8 cellular contexts compared by ENCODE assay signal in genomic region chr2:197500503-197501179, GRCh38. TPM values are rescaled to one million over a fixed set of nuclear protein-coding genes. Genes with fewer than 3 reads are reported as not detected.
DNase-seq lines count a peak whose midpoint lies in the region; ATAC-seq and TF ChIP-seq lines count a peak whose summit lies in the region.

No MANE protein-coding gene starts in this region.

- in situ Hi-C loops in HAP-1 (cut with MboI; ENCODE audit: low sequenced_read_pairs): no loop called here

- peaks cover 36% of the 10 kb centered on the region for H3K4me1 Mint-ChIP-seq in dendritic cell treated with granulocyte-macrophage colony-stimulating factor and Interleukin-4, amounts not matched to agents 40 ng/mL and 50 ng/mL, for 4 days (ENCODE audit: low read depth)

- intact Hi-C loops in dendritic cell treated with granulocyte-macrophage colony-stimulating factor and Interleukin-4, amounts not matched to agents 40 ng/mL and 50 ng/mL, for 4 days (cut with micrococcal nuclease): loop anchor here (1.0 to 5.0 kb wide), 5 partner anchors 15 to 607 kb away; partner anchors contain the start of genes COQ10B and SF3B1
- intact Hi-C loops in mucosa of descending colon (cut with DNase I, micrococcal nuclease): no loop called here

- peak overlapping the region; percentile 83 for H3K4me3 Mint-ChIP-seq in dendritic cell treated with granulocyte-macrophage colony-stimulating factor and Interleukin-4, amounts not matched to agents 40 ng/mL and 50 ng/mL, for 4 days

- peaks cover 84% of the 10 kb centered on the region for H3K36me3 ChIP-seq in HAP-1 (replicated peaks)
- H3K36me3 ChIP-seq in mucosa of descending colon (ENCODE audit: low read depth): no peaks in the 10 kb centered on the region

- H3K9me3 Mint-ChIP-seq in dendritic cell treated with granulocyte-macrophage colony-stimulating factor and Interleukin-4, amounts not matched to agents 40 ng/mL and 50 ng/mL, for 4 days: no peaks in the 10 kb centered on the region

- peak; percentile 74 for DNase-seq in NCI-H146 (lab: John Stamatoyannopoulos, UW)
- no peak for DNase-seq in NCI-H146 treated with DMSO at 0.1 percent for 48 hours (lab: John Stamatoyannopoulos, UW; ENCODE audit: unreplicated experiment)
- DNase-seq in HAP-1 (ENCODE audit: low spot score in 2 of 2): no peak
- peak; percentile 73 for DNase-seq in NCI-H69 (lab: John Stamatoyannopoulos, UW)
- DNase-seq in mucosa of descending colon: peak in 1 of 3 donors; percentile 34
- DNase-seq in UCSD-AML1 (lab: John Stamatoyannopoulos, UW; ENCODE audit: unreplicated experiment): no peak
- DNase-seq in hepatic stellate cell (ENCODE audit: low spot score): no peak

- TF ChIP-seq CTCF in mucosa of descending colon (IDR thresholded peaks at IDR 0.05): no peak

- peaks cover 26% of the 10 kb centered on the region for H3K4me1 ChIP-seq in HAP-1
- H3K4me1 ChIP-seq in mucosa of descending colon (ENCODE audit: low read depth): peaks cover 43% of the 10 kb centered on the region

- H3K4me3 ChIP-seq in HAP-1 (peak overlapping the region; percentile 85), mucosa of descending colon (peak overlapping the region; percentile 88)

- peak overlapping the region; percentile 94 for H3K27ac Mint-ChIP-seq in dendritic cell treated with granulocyte-macrophage colony-stimulating factor and Interleukin-4, amounts not matched to agents 40 ng/mL and 50 ng/mL, for 4 days

- no peaks in the 10 kb centered on the region for H3K27me3 Mint-ChIP-seq in dendritic cell treated with granulocyte-macrophage colony-stimulating factor and Interleukin-4, amounts not matched to agents 40 ng/mL and 50 ng/mL, for 4 days

- peaks cover 81% of the 10 kb centered on the region for H3K36me3 Mint-ChIP-seq in dendritic cell treated with granulocyte-macrophage colony-stimulating factor and Interleukin-4, amounts not matched to agents 40 ng/mL and 50 ng/mL, for 4 days (ENCODE audit: low read depth)

- ATAC-seq in mucosa of descending colon: peak; percentile 7

- no peaks in the 10 kb centered on the region for H3K9me3 ChIP-seq in HAP-1
- H3K9me3 ChIP-seq in mucosa of descending colon: no peaks in the 10 kb centered on the region

- H3K27me3 ChIP-seq in HAP-1 (ENCODE audit: low read depth): no peaks in the 10 kb centered on the region

RNA-seq across cellular contexts. Expression of gene HSPE1, which starts 0.5 kb away (rescaled TPM):
- 100 to 1,000 TPM in 1 of 3 donors, 10 to 100 TPM in 2; 79.0 to 106 (median 84.8) TPM for total RNA-seq in mucosa of descending colon

RNA-seq across cellular contexts. Expression of gene HSPD1, which starts 1.0 kb away (rescaled TPM):
- total RNA-seq in mucosa of descending colon: 100 to 1,000 TPM; 162 to 219 (median 172) TPM

RNA-seq across cellular contexts. Expression of gene MOB4, which starts 15.2 kb away (rescaled TPM):
- total RNA-seq in mucosa of descending colon: 10 to 100 TPM; 17.6 to 26.9 (median 26.4) TPM

RNA-seq across cellular contexts. Expression of gene COQ10B, which starts 47.3 kb away (rescaled TPM):
- total RNA-seq in mucosa of descending colon: 10 to 100 TPM; 28.1 to 32.4 (median 31.7) TPM

Comparison
In these comparisons a context has a peak if more than half of its experiments do, and no peak if none do; other contexts are left out.
1. DNase-seq: peak in NCI-H146 (single experiment) and NCI-H69 (single experiment); none in NCI-H146 treated with DMSO at 0.1 percent for 48 hours (single experiment), HAP-1 (0 of 2), UCSD-AML1 (single experiment) and hepatic stellate cell (single experiment).